In genomic region chr10:79323602-79324001, GRCh38 we compare ENCODE assay signal across 16 cellular contexts. TPM values are rescaled to one million over a fixed set of nuclear protein-coding genes. Genes with fewer than 3 reads are reported as not detected.
DNase-seq lines count a peak whose midpoint lies in the region; ATAC-seq and TF ChIP-seq lines count a peak whose summit lies in the region.
"Had no signal": no experiment of that assay in that cellular context is flagged by ENCODE, and none has a peak within 500 bp of the region (broad histone marks: within the 10 kb centered on the region; RNA-seq: fewer than 3 reads in every experiment).

No MANE protein-coding gene starts in this region.

- H3K4me1 ChIP-seq in gastroesophageal sphincter, result no peaks in the 10 kb centered on the region
- H3K4me1 ChIP-seq: HAP-1 had no signal

- intact Hi-C loops in activated naive CD4-positive, alpha-beta T cell treated with anti-CD3 and anti-CD28 coated beads for 36 hours (cut with micrococcal nuclease), result loop anchor here (1.0 to 10.0 kb wide), 8 partner anchors 8 to 1291 kb away; partner anchors contain the start of genes RPS24, TMEM254 and ZMIZ1
- intact Hi-C loops in activated B cell treated with CpG ODN at 0.5 μM for 24 hours (cut with micrococcal nuclease) (no loop called here), left colon (cut with DNase I, micrococcal nuclease) (no loop called here)

- 100% methylated on average over 1 of the region's 1 CpG; no CpG with 5 or more reads in 1 of the 2 donors for WGBS in gastroesophageal sphincter (ENCODE audit: low coverage in 1 of 2), 2 donors

- no peak overlapping the region for H3K27ac ChIP-seq in gastroesophageal sphincter
- H3K27ac ChIP-seq: cardiac muscle cell, SJCRH30, WERI-Rb-1 had no signal

- peak overlapping the region; percentile 92 for H3K27ac Mint-ChIP-seq in activated naive CD4-positive, alpha-beta T cell treated with anti-CD3 and anti-CD28 coated beads for 36 hours
- H3K27ac Mint-ChIP-seq in activated B cell treated with CpG ODN at 0.5 μM for 24 hours, result peak overlapping the region; percentile 38
- peak overlapping the region in 1 of 2 donors; percentile 98 for H3K27ac Mint-ChIP-seq in stimulated activated naive CD8-positive, alpha-beta T cell treated with anti-CD3 and anti-CD28 coated beads, Interleukin-15, amount 100 ng/mL, for 72 hours
- H3K27ac Mint-ChIP-seq: endodermal cell had no signal

- TF ChIP-seq POLR2A in gastroesophageal sphincter (IDR thresholded peaks at IDR 0.05), result no peak

- H3K9me3 Mint-ChIP-seq in activated naive CD4-positive, alpha-beta T cell treated with anti-CD3 and anti-CD28 coated beads for 36 hours, result peaks cover 10% of the 10 kb centered on the region
- H3K9me3 Mint-ChIP-seq in activated B cell treated with CpG ODN at 0.5 μM for 24 hours, result no peaks in the 10 kb centered on the region
- H3K9me3 Mint-ChIP-seq in stimulated activated naive CD8-positive, alpha-beta T cell treated with anti-CD3 and anti-CD28 coated beads, Interleukin-15, amount 100 ng/mL, for 72 hours, result peaks cover 12 to 13% of the 10 kb centered on the region in 2 donors
- H3K9me3 Mint-ChIP-seq: endodermal cell had no signal

- POLR2A ChIA-PET in activated B cell treated with CpG ODN at 0.5 μM for 24 hours (lab: Charles Lee), result interaction anchor here (0.7 to 1.6 kb wide), 3 partner anchors 8 to 24 kb away, joined by 4 to 11 read pairs (median 4); partner anchors contain the start of gene PPIF

- no peaks in the 10 kb centered on the region for H3K9me3 ChIP-seq in gastroesophageal sphincter
- H3K9me3 ChIP-seq: HAP-1, SJCRH30, spleen had no signal

- H3K4me1 Mint-ChIP-seq in activated naive CD4-positive, alpha-beta T cell treated with anti-CD3 and anti-CD28 coated beads for 36 hours (ENCODE audit: low read depth), result peaks cover 61% of the 10 kb centered on the region
- peaks cover 35% of the 10 kb centered on the region for H3K4me1 Mint-ChIP-seq in activated B cell treated with CpG ODN at 0.5 μM for 24 hours
- peaks cover 58% of the 10 kb centered on the region for H3K4me1 Mint-ChIP-seq in stimulated activated naive CD8-positive, alpha-beta T cell treated with anti-CD3 and anti-CD28 coated beads, Interleukin-15, amount 100 ng/mL, for 72 hours
- H3K4me1 Mint-ChIP-seq: endodermal cell had no signal

- ATAC-seq in activated B cell treated with CpG ODN at 0.5 μM for 24 hours (ENCODE audit: low read depth), result no peak
- peak; percentile 82 for ATAC-seq in left colon
- peak; percentile 3 for ATAC-seq in stimulated activated naive CD8-positive, alpha-beta T cell treated with anti-CD3 and anti-CD28 coated beads, Interleukin-15, amount 100 ng/mL, for 72 hours
- no peak for ATAC-seq in gastroesophageal sphincter

- no peak for DNase-seq in activated naive CD4-positive, alpha-beta T cell treated with anti-CD3 and anti-CD28 coated beads for 36 hours
- no peak for DNase-seq in activated naive CD4-positive, alpha-beta T cell treated with Interleukin-2 at 50 U/mL for 16 hours
- DNase-seq in activated B cell treated with CpG ODN at 0.5 μM for 24 hours (no peak), left colon (no peak), NCI-H187 (lab: John Stamatoyannopoulos, UW) (no peak), HCEC 1CT (no peak)
- DNase-seq in stimulated activated naive CD8-positive, alpha-beta T cell treated with anti-CD3 and anti-CD28 coated beads, Interleukin-15, amount 100 ng/mL, for 72 hours, result no peak
- DNase-seq: endodermal cell, mesendoderm, NCI-H1092 treated with DMSO at 0.1 percent for 48 hours, WERI-Rb-1 had no signal

- TF ChIP-seq EP300 in gastroesophageal sphincter (IDR thresholded peaks at IDR 0.05), result no peak

- H3K36me3 Mint-ChIP-seq in activated naive CD4-positive, alpha-beta T cell treated with anti-CD3 and anti-CD28 coated beads for 36 hours (ENCODE audit: low read depth), result peaks cover 2% of the 10 kb centered on the region
- no peaks in the 10 kb centered on the region for H3K36me3 Mint-ChIP-seq in activated B cell treated with CpG ODN at 0.5 μM for 24 hours (ENCODE audit: low read depth)

- H3K4me3 ChIP-seq in gastroesophageal sphincter, result no peak overlapping the region
- H3K4me3 ChIP-seq: cardiac muscle cell, HAP-1, SJCRH30, spleen had no signal

- H3K36me3 ChIP-seq in gastroesophageal sphincter, result no peaks in the 10 kb centered on the region
- H3K36me3 ChIP-seq: cardiac muscle cell, HAP-1, SJCRH30, spleen, WERI-Rb-1 had no signal

- H3K27me3 Mint-ChIP-seq in activated naive CD4-positive, alpha-beta T cell treated with anti-CD3 and anti-CD28 coated beads for 36 hours (ENCODE audit: low read depth), result no peaks in the 10 kb centered on the region
- no peaks in the 10 kb centered on the region for H3K27me3 Mint-ChIP-seq in activated B cell treated with CpG ODN at 0.5 μM for 24 hours
- no peaks in the 10 kb centered on the region for H3K27me3 Mint-ChIP-seq in stimulated activated naive CD8-positive, alpha-beta T cell treated with anti-CD3 and anti-CD28 coated beads, Interleukin-15, amount 100 ng/mL, for 72 hours

- CTCF ChIA-PET in activated naive CD4-positive, alpha-beta T cell treated with anti-CD3 and anti-CD28 coated beads for 36 hours (lab: Charles Lee), result interaction anchor here (0.8 to 3.2 kb wide), 6 partner anchors 8 to 51 kb away, joined by 3 to 20 read pairs (median 8); partner anchors contain the start of gene PPIF
- CTCF ChIA-PET in activated B cell treated with CpG ODN at 0.5 μM for 24 hours (lab: Charles Lee), result interaction anchor here (0.6 to 0.8 kb wide), 2 partner anchors 30 to 1477 kb away, joined by 3 read pairs; no protein-coding TSS in a partner anchor

- TF ChIP-seq CTCF in activated B cell treated with CpG ODN at 0.5 μM for 24 hours (IDR thresholded peaks at IDR 0.05) (no peak), gastroesophageal sphincter (IDR thresholded peaks at IDR 0.05) (no peak)

- peak overlapping the region; percentile 30 for H3K4me3 Mint-ChIP-seq in activated naive CD4-positive, alpha-beta T cell treated with anti-CD3 and anti-CD28 coated beads for 36 hours
- no peak overlapping the region for H3K4me3 Mint-ChIP-seq in activated B cell treated with CpG ODN at 0.5 μM for 24 hours
- peak overlapping the region; percentile 72 to 79 for H3K4me3 Mint-ChIP-seq in stimulated activated naive CD8-positive, alpha-beta T cell treated with anti-CD3 and anti-CD28 coated beads, Interleukin-15, amount 100 ng/mL, for 72 hours
- H3K4me3 Mint-ChIP-seq: endodermal cell had no signal

- H3K27me3 ChIP-seq in gastroesophageal sphincter, result no peaks in the 10 kb centered on the region
- H3K27me3 ChIP-seq: cardiac muscle cell, SJCRH30, spleen had no signal

RNA-seq across cellular contexts. Expression of gene PPIF, which starts 23.7 kb away (rescaled TPM):
- 10 to 100 TPM; 94.1 to 95.6 TPM for total RNA-seq in activated naive CD4-positive, alpha-beta T cell treated with anti-CD3 and anti-CD28 coated beads for 36 hours
- total RNA-seq in activated B cell treated with CpG ODN at 0.5 μM for 24 hours (68.2 and 72.5 TPM in 2 replicates), left colon (100 to 1,000 TPM in 1 of 2 donors, 10 to 100 TPM in 1; 86.6 to 105 TPM), gastroesophageal sphincter (10 to 100 TPM; 16.5 to 38.0 (median 22.8) TPM)

Comparison
In these comparisons a context has a peak if more than half of its experiments do, and no peak if none do; other contexts are left out.
1. ATAC-seq: peak in left colon (single experiment) and stimulated activated naive CD8-positive, alpha-beta T cell treated with anti-CD3 and anti-CD28 coated beads, Interleukin-15, amount 100 ng/mL, for 72 hours (single experiment); none in activated B cell treated with CpG ODN at 0.5 μM for 24 hours (single experiment) and gastroesophageal sphincter (single experiment).